ENCODE assay signal across 22 cellular contexts in the genomic region with DNA sequence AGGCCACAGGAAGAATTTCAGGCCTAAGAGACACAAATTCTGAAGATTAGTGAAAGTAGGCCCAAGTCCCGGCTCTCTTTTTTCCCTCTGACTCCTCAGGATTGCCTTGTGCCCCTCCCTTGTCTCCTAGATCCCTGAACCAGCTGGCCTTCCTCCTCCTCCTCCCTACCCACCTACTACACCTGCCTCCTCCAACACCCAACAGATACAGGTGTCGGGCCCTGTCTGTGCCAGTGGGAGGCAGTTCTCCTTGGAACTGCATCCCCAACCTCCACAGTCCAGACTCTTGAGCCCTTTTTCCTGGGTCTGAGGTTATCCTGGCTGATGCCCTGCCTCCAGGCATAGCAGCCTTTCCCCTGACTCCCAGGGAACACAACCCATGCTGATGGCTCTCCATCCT. TPM values are rescaled to one million over a fixed set of nuclear protein-coding genes. Genes with fewer than 3 reads are reported as not detected.
DNase-seq lines count a peak whose midpoint lies in the region; ATAC-seq and TF ChIP-seq lines count a peak whose summit lies in the region.
"Had no signal": no experiment of that assay in that cellular context is flagged by ENCODE, and none has a peak within 500 bp of the region (broad histone marks: within the 10 kb centered on the region; RNA-seq: fewer than 3 reads in every experiment).

No MANE protein-coding gene starts in this region.

- TF ChIP-seq CTCF in Caco-2 (IDR thresholded peaks at IDR 0.05; ENCODE audit: insufficient read depth in 1 of 2, low read depth in 1 of 2, low read length in 1 of 2, severe bottlenecking in 1 of 2, unreplicated experiment in 1 of 2) (no peak), WTC11 (IDR thresholded peaks at IDR 0.05) (no peak), glutamatergic neuron (IDR thresholded peaks at IDR 0.05; ENCODE audit: partially characterized antibody, unreplicated experiment) (no peak), sigmoid colon (IDR thresholded peaks at IDR 0.05) (no peak), ovary (IDR thresholded peaks at IDR 0.05) (no peak)

- H3K9me3 Mint-ChIP-seq in Caco-2 (ENCODE audit: unreplicated experiment) (no peaks in the 10 kb centered on the region), WTC11 (no peaks in the 10 kb centered on the region), glutamatergic neuron (ENCODE audit: unreplicated experiment) (peaks cover 10% of the 10 kb centered on the region)
- H3K9me3 Mint-ChIP-seq: HFFc6 had no signal

- TF ChIP-seq POLR2A in sigmoid colon (IDR thresholded peaks at IDR 0.05) (no peak), ovary (IDR thresholded peaks at IDR 0.05) (no peak)

- H3K36me3 ChIP-seq in Caco-2 (ENCODE audit: control insufficient read depth, insufficient read depth, low read length) (no peaks in the 10 kb centered on the region), sigmoid colon (no peaks in the 10 kb centered on the region), ovary (no peaks in the 10 kb centered on the region)
- H3K36me3 ChIP-seq: Peyer's patch had no signal

- H3K4me3 ChIP-seq in Caco-2 (ENCODE audit: low read depth, low read length) (no peak overlapping the region), sigmoid colon (no peak overlapping the region), ovary (no peak overlapping the region)
- H3K4me3 ChIP-seq: A549, GM23248, Peyer's patch had no signal

- H3K27me3 ChIP-seq in Caco-2 (replicated peaks; ENCODE audit: control insufficient read depth, insufficient read depth, low read length) (peaks cover 2% of the 10 kb centered on the region), sigmoid colon (no peaks in the 10 kb centered on the region), ovary (no peaks in the 10 kb centered on the region)
- H3K27me3 ChIP-seq: Peyer's patch had no signal

- peak overlapping the region; percentile 14 to 82 (median 81) for H3K27ac ChIP-seq in sigmoid colon
- peak overlapping the region in 1 of 2 donors; percentile 62 for H3K27ac ChIP-seq in ovary
- H3K27ac ChIP-seq: A549, GM23248, Peyer's patch had no signal

- no peak overlapping the region for H3K27ac Mint-ChIP-seq in Caco-2 (ENCODE audit: unreplicated experiment)
- no peak overlapping the region for H3K27ac Mint-ChIP-seq in WTC11
- no peak overlapping the region for H3K27ac Mint-ChIP-seq in glutamatergic neuron (ENCODE audit: unreplicated experiment)
- H3K27ac Mint-ChIP-seq: CD14-positive monocyte, HFFc6 had no signal

- POLR2A ChIA-PET in Caco-2 (lab: Charles Lee) (no interaction called here), WTC11 (lab: Charles Lee) (no interaction called here)

- no TSS peak for BruUV-seq in Caco-2 (replicated peaks; lab: Mats Ljungman, UMichigan)

- H3K4me1 ChIP-seq in Caco-2, result no peaks in the 10 kb centered on the region
- peaks cover 0 to 55% (median 49%) of the 10 kb centered on the region in 4 donors for H3K4me1 ChIP-seq in sigmoid colon
- no peaks in the 10 kb centered on the region for H3K4me1 ChIP-seq in ovary (ENCODE audit: insufficient read depth)

- H3K4me3 Mint-ChIP-seq in Caco-2 (ENCODE audit: unreplicated experiment) (peak overlapping the region; percentile 43), WTC11 (peak overlapping the region; percentile 71; the same call in 1 of the 2 replicates), glutamatergic neuron (ENCODE audit: unreplicated experiment) (peak overlapping the region; percentile 90)
- H3K4me3 Mint-ChIP-seq: HFFc6 had no signal

- H3K36me3 Mint-ChIP-seq in Caco-2 (ENCODE audit: insufficient read depth, unreplicated experiment) (no peaks in the 10 kb centered on the region), WTC11 (no peaks in the 10 kb centered on the region), glutamatergic neuron (ENCODE audit: unreplicated experiment) (peaks cover 14% of the 10 kb centered on the region)

- peaks cover 40% of the 10 kb centered on the region for H3K27me3 Mint-ChIP-seq in Caco-2 (ENCODE audit: insufficient read depth, unreplicated experiment)
- H3K27me3 Mint-ChIP-seq in WTC11 (ENCODE audit: low read depth), result peaks cover 61% of the 10 kb centered on the region
- H3K27me3 Mint-ChIP-seq in glutamatergic neuron (ENCODE audit: unreplicated experiment), result peaks cover 14% of the 10 kb centered on the region

- CTCF ChIA-PET in Caco-2 (lab: Charles Lee), result no interaction called here
- CTCF ChIA-PET in WTC11 (lab: Charles Lee), result interaction anchor here (1.0 to 3.1 kb wide), 5 partner anchors 10 to 173 kb away, joined by 3 to 26 read pairs (median 9); no protein-coding TSS in a partner anchor

- intact Hi-C loops in Caco-2 (cut with micrococcal nuclease; ENCODE audit: unreplicated experiment), result no loop called here
- intact Hi-C loops in sigmoid colon (cut with DNase I), result no loop called here
- intact Hi-C loops in ovary (cut with DNase I), result loop anchor here in 2 of 4 donors (10.0 kb wide), 2 partner anchors 368 to 378 kb away; no protein-coding TSS in a partner anchor

- peaks cover 11% of the 10 kb centered on the region for H3K4me1 Mint-ChIP-seq in Caco-2 (ENCODE audit: low read depth, unreplicated experiment)
- H3K4me1 Mint-ChIP-seq in WTC11, result peaks cover 68% of the 10 kb centered on the region
- peaks cover 53% of the 10 kb centered on the region for H3K4me1 Mint-ChIP-seq in glutamatergic neuron (ENCODE audit: low read depth, unreplicated experiment)

- DNase-seq in Caco-2 (no peak), WTC11 (ENCODE audit: low spot score) (no peak), glutamatergic neuron (no peak), sigmoid colon (no peak), Kasumi-1 (lab: John Stamatoyannopoulos, UW) (no peak), ovary (no peak)
- no peak for DNase-seq in activated T-cell treated with anti-CD3 and anti-CD28 coated beads, Interleukin-2, amount 50 U/mL, for 1 hour
- DNase-seq: DMS79 treated with DMSO at 0.1 percent for 48 hours, GDM1, HFFc6, IMR-90, NCI-H1930, NCI-H2171 treated with DMSO at 0.1 percent for 48 hours, NCI-H82, Peyer's patch, SHP77 treated with DMSO at 0.1 percent for 48 hours had no signal

- TF ChIP-seq EP300 in sigmoid colon (IDR thresholded peaks at IDR 0.05) (no peak), ovary (IDR thresholded peaks at IDR 0.05) (no peak)

- H3K9me3 ChIP-seq in Caco-2 (no peaks in the 10 kb centered on the region), sigmoid colon (no peaks in the 10 kb centered on the region), ovary (no peaks in the 10 kb centered on the region)
- H3K9me3 ChIP-seq: A549, Peyer's patch had no signal

- WGBS in sigmoid colon, 2 donors, result 63 to 79% methylated on average over 2 of the region's 2 CpGs
- 77 to 85% (median 81%) methylated on average over 2 of the region's 2 CpGs for WGBS in ovary, 3 donors

- ATAC-seq in WTC11 (no peak), GM21360 (IDR thresholded peaks at IDR 0.05; ENCODE audit: unreplicated experiment) (no peak)

TF ChIP-seq in WTC11, 78 proteins besides CTCF, POLR2A, EP300 and RAD21:
- no peak for TF ChIP-seq NR2C2 (CRISPR knock-in tag; IDR thresholded peaks at IDR 0.05)
- no peak for TF ChIP-seq USF1 (CRISPR knock-in tag; IDR thresholded peaks at IDR 0.05)
- no peak for TF ChIP-seq ETV6 (CRISPR knock-in tag; IDR thresholded peaks at IDR 0.05)
- TF ChIP-seq USF2 (CRISPR knock-in tag; IDR thresholded peaks at IDR 0.05), result no peak

RNA-seq across cellular contexts. Expression of gene PPP1R1A, which starts 1.8 kb away (rescaled TPM):
- total RNA-seq in Caco-2 (2022) (0.43 TPM in 1 of 2 replicates, not detected in the other), WTC11 (2021) (12.4 to 15.5 TPM (median 13.1 TPM) in 3 replicates), glutamatergic neuron (ENCODE audit: unreplicated experiment) (47.6 TPM), sigmoid colon (10 to 100 TPM; 17.5 to 48.9 (median 24.9) TPM), ovary (10 to 100 TPM in 2 of 7 donors, 1 to 10 TPM in 5; 2.0 to 25.2 (median 6.0) TPM)
- polyA plus RNA-seq in sigmoid colon (1 to 10 TPM in 2 of 3 donors, under 1 TPM in 1; 0.92 to 3.0 (median 1.2) TPM), ovary (1 to 10 TPM; 6.2 to 6.6 TPM)
- total RNA-seq: GM23248, HFFc6, IMR-90, LHCN-M2, NCI-H460 had no signal
- polyA plus RNA-seq: CD14-positive monocyte, GM23248, IMR-90 had no signal

RNA-seq across cellular contexts. Expression of gene PDE1B, which starts 37.2 kb away (rescaled TPM):
- not detected in 2 replicates for total RNA-seq in Caco-2 (2022)
- 0.41 to 1.9 TPM (median 0.64 TPM) in 3 replicates for total RNA-seq in WTC11 (2021)
- total RNA-seq in glutamatergic neuron (ENCODE audit: unreplicated experiment), result 0.39 TPM
- total RNA-seq in sigmoid colon, result 10 to 100 TPM in 3 of 4 donors, 1 to 10 TPM in 1; 6.4 to 24.4 (median 15.1) TPM
- polyA plus RNA-seq in sigmoid colon, result 1 to 10 TPM; 1.6 to 3.9 (median 1.8) TPM
- 10 to 100 TPM; 12.5 to 33.3 (median 22.7) TPM for total RNA-seq in ovary
- polyA plus RNA-seq in ovary, result 10 to 100 TPM; 19.2 to 35.4 TPM
- total RNA-seq: GM23248, HFFc6, IMR-90, LHCN-M2, NCI-H460 had no signal
- polyA plus RNA-seq: GM23248, IMR-90 had no signal

RNA-seq across cellular contexts. Expression of gene LACRT, which starts 48.1 kb away (rescaled TPM):
- total RNA-seq in Caco-2 (2022) (not detected in 2 replicates), WTC11 (2021) (not detected in 3 replicates), glutamatergic neuron (ENCODE audit: unreplicated experiment) (not detected), sigmoid colon (not detected), ovary (not detected)
- polyA plus RNA-seq in sigmoid colon (not detected), ovary (not detected)
- total RNA-seq: GM23248, HFFc6, IMR-90, LHCN-M2, NCI-H460, Peyer's patch had no signal
- polyA plus RNA-seq: A549, CD14-positive monocyte, GM23248, IMR-90 had no signal
